ENCODE assay signal across 8 cellular contexts in genomic region chr18:55589625-55590291, GRCh38. TPM values are rescaled to one million over a fixed set of nuclear protein-coding genes. Genes with fewer than 3 reads are reported as not detected.
DNase-seq lines count a peak whose midpoint lies in the region; ATAC-seq lines count a peak whose summit lies in the region.

No MANE protein-coding gene starts in this region.

- H3K4me1 ChIP-seq in CD4-positive, CD25-positive, alpha-beta regulatory T cell (ENCODE audit: control insufficient read depth, insufficient read depth, low read length, poor library complexity, severe bottlenecking), result peaks cover 5% of the 10 kb centered on the region

- peaks cover 48% of the 10 kb centered on the region for H3K27me3 Mint-ChIP-seq in CD4-positive, CD25-positive, alpha-beta regulatory T cell

- H3K36me3 ChIP-seq in CD4-positive, CD25-positive, alpha-beta regulatory T cell (ENCODE audit: control insufficient read depth, insufficient read depth, low read length), result no peaks in the 10 kb centered on the region

- H3K27ac Mint-ChIP-seq in CD4-positive, CD25-positive, alpha-beta regulatory T cell, result no peak overlapping the region

- ATAC-seq in CD4-positive, CD25-positive, alpha-beta regulatory T cell (ENCODE audit: low read depth in 2 of 2), result peak; percentile 73 to 80
- peak; percentile 85 for ATAC-seq in GM19467 (IDR thresholded peaks at IDR 0.05; ENCODE audit: unreplicated experiment)

- H3K36me3 Mint-ChIP-seq in CD4-positive, CD25-positive, alpha-beta regulatory T cell, result no peaks in the 10 kb centered on the region

- peaks cover 0 to 7% (median 2%) of the 10 kb centered on the region in 7 donors for H3K9me3 Mint-ChIP-seq in CD4-positive, CD25-positive, alpha-beta regulatory T cell

- peaks cover 5 to 30% (median 9%) of the 10 kb centered on the region in 4 donors for H3K4me1 Mint-ChIP-seq in CD4-positive, CD25-positive, alpha-beta regulatory T cell

- peak; percentile 37 to 76 (median 39) for DNase-seq in CD4-positive, CD25-positive, alpha-beta regulatory T cell
- DNase-seq in HS-5 (ENCODE audit: low read depth) (peak; percentile 63), NOMO-1 treated with DMSO at 0.1 percent for 48 hours (lab: John Stamatoyannopoulos, UW; ENCODE audit: unreplicated experiment) (peak; percentile 12), activated T-cell treated with anti-CD3 and anti-CD28 coated beads for 24 hours (ENCODE audit: low read depth) (peak; percentile 67), epithelial cell of prostate (ENCODE audit: low read depth, low spot score) (peak; percentile 75), middle frontal gyrus (ENCODE audit: extremely low spot score, low spot score) (peak; percentile 87)
- peak; percentile 62 to 63 for DNase-seq in stimulated activated CD8-positive, alpha-beta memory T cell treated with anti-CD3 and anti-CD28 coated beads, Interleukin-15, amount 100 ng/mL, for 48 hours (ENCODE audit: low read depth in 2 of 2)

- peaks cover 30% of the 10 kb centered on the region for H3K27me3 ChIP-seq in CD4-positive, CD25-positive, alpha-beta regulatory T cell (ENCODE audit: control insufficient read depth, insufficient read depth, low read length)

- peak overlapping the region; percentile 47 to 78 (median 68) for H3K4me3 Mint-ChIP-seq in CD4-positive, CD25-positive, alpha-beta regulatory T cell

- H3K4me3 ChIP-seq in CD4-positive, CD25-positive, alpha-beta regulatory T cell (ENCODE audit: low read depth, low read length), result peak overlapping the region; percentile 43

- H3K27ac ChIP-seq in CD4-positive, CD25-positive, alpha-beta regulatory T cell (ENCODE audit: insufficient read depth, low read length, poor library complexity, severe bottlenecking), result no peak overlapping the region
- H3K27ac ChIP-seq in epithelial cell of prostate, result peak overlapping the region; percentile 69

- H3K9me3 ChIP-seq in CD4-positive, CD25-positive, alpha-beta regulatory T cell (ENCODE audit: control insufficient read depth in 2 of 2, low read length in 2 of 2), result no peaks in the 10 kb centered on the region

RNA-seq across cellular contexts. Expression of gene TCF4, which starts 1.8 kb away (rescaled TPM):
- total RNA-seq in CD4-positive, CD25-positive, alpha-beta regulatory T cell, result 2.4 TPM
- polyA plus RNA-seq in CD4-positive, CD25-positive, alpha-beta regulatory T cell, result 1 to 10 TPM in 1 of 4 donors, under 1 TPM in 3; 0.06 to 1.1 (median 0.75) TPM

Comparison
In these comparisons a context has a peak if more than half of its experiments do, and no peak if none do; other contexts are left out.
1. DNase-seq: peak in every context shown above with its lines; median percentile 87 in middle frontal gyrus; 75 in epithelial cell of prostate; 67 in activated T-cell treated with anti-CD3 and anti-CD28 coated beads for 24 hours; 63 in HS-5; 62 in stimulated activated CD8-positive, alpha-beta memory T cell treated with anti-CD3 and anti-CD28 coated beads, Interleukin-15, amount 100 ng/mL, for 48 hours; 39 in CD4-positive, CD25-positive, alpha-beta regulatory T cell; 12 in NOMO-1 treated with DMSO at 0.1 percent for 48 hours.